18 cellular contexts compared by ENCODE assay signal in the genomic region with DNA sequence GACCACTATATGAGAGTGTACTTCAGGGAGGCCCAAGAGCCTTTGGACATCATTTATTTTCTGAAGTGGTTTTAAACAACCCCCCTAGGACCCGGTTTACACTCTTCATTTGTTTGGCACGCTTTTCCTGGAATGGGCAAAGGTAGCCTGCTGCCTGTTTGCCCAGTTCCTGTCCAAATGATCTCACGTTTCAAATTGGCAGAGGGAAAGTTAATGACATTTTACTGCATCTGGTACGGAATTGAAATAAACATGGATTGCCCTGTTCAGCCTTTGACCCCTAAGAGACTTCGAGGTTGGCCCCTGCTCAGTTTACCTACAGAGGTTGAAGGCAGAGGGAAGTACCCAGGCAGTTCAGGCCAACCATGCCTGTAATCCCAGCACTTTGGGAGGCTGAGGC. TPM values are rescaled to one million over a fixed set of nuclear protein-coding genes. Genes with fewer than 3 reads are reported as not detected.
DNase-seq lines count a peak whose midpoint lies in the region; FAIRE-seq and TF ChIP-seq lines count a peak whose summit lies in the region.
"Had no signal": no experiment of that assay in that cellular context is flagged by ENCODE, and none has a peak within 500 bp of the region (broad histone marks: within the 10 kb centered on the region; RNA-seq: fewer than 3 reads in every experiment).

No MANE protein-coding gene starts in this region.

- no peak for FAIRE-seq in D721Med (lab: Jason Lieb, UNC)
- FAIRE-seq: GM12892 had no signal

- DNase-seq in DMS79 treated with DMSO at 0.1 percent for 48 hours (lab: John Stamatoyannopoulos, UW) (peak; percentile 71), NCI-H2081 treated with DMSO at 0.1 percent for 48 hours (lab: John Stamatoyannopoulos, UW) (peak; percentile 16), cerebellum (ENCODE audit: low spot score) (peak; percentile 42), posterior vena cava (ENCODE audit: low spot score) (peak; percentile 5), dedifferentiated amniotic fluid mesenchymal stem cell (ENCODE audit: extremely low spot score) (no peak), D721Med (ENCODE audit: insufficient read length, low spot score) (no peak), hippocampal formation (lab: John Stamatoyannopoulos, UW) (no peak)
- DNase-seq: activated CD4-positive, alpha-beta T cell treated with anti-CD3 and anti-CD28 coated beads for 1 hour; activated naive CD8-positive, alpha-beta T cell treated with anti-CD3 and anti-CD28 coated beads, Interleukin-2, amount 10 ng/mL, durations not matched to agents 7 days and 5 days; activated T-cell treated with anti-CD3 and anti-CD28 coated beads for 4 hours; Kasumi-1; left cardiac atrium; naive thymus-derived CD8-positive, alpha-beta T cell; NCI-H226; RPMI8226; testis had no signal

- TF ChIP-seq CTCF in D721Med (IDR thresholded peaks at IDR 0.05; ENCODE audit: insufficient read depth, missing control alignments) = no peak

- intact Hi-C loops in posterior vena cava (cut with DNase I) = no loop called here

RNA-seq across cellular contexts. Expression of gene RPRML, which starts 5.8 kb away (rescaled TPM):
- total RNA-seq in cerebellum (0.54 TPM), posterior vena cava (not detected)
- total RNA-seq: activated naive CD8-positive, alpha-beta T cell treated with anti-CD3 and anti-CD28 coated beads, Interleukin-2, amount 10 ng/mL, durations not matched to agents 7 days and 5 days; epithelial cell of proximal tubule; left cardiac atrium; naive thymus-derived CD8-positive, alpha-beta T cell; testis had no signal

Comparison
In these comparisons a context has a peak if more than half of its experiments do, and no peak if none do; other contexts are left out.
1. DNase-seq: peak in DMS79 treated with DMSO at 0.1 percent for 48 hours (single experiment), NCI-H2081 treated with DMSO at 0.1 percent for 48 hours (single experiment), cerebellum (single experiment) and posterior vena cava (single experiment); none in dedifferentiated amniotic fluid mesenchymal stem cell (single experiment), D721Med (single experiment) and hippocampal formation (0 of 2).